Comparison of ENCODE assay signal across 28 cellular contexts in genomic region chr4:24053906-24054305, GRCh38.
"Had no signal": no experiment of that assay in that cellular context is flagged by ENCODE, and none has a peak within 500 bp of the region (broad histone marks: within the 10 kb centered on the region; RNA-seq: fewer than 3 reads in every experiment).

No MANE protein-coding gene starts in this region.

- H3K4me3 Mint-ChIP-seq: activated CD4-positive, alpha-beta memory T cell treated with anti-CD3 and anti-CD28 coated beads for 36 hours; activated CD4-positive, alpha-beta T cell treated with anti-CD3 and anti-CD28 coated beads, Interleukin-2, amount 10 ng/mL, durations not matched to agents 24 days and 14 days; activated naive CD4-positive, alpha-beta T cell treated with anti-CD3 and anti-CD28 coated beads, Interleukin-2, amount 10 ng/mL, durations not matched to agents 7 days and 5 days; activated T-cell treated with anti-CD3 and anti-CD28 coated beads, Interleukin-2, amount 50 U/mL, for 24 hours; naive thymus-derived CD4-positive, alpha-beta T cell; stimulated activated naive B cell treated with anti-CD40 and anti-IgM and Interleukin-4, amounts not matched to agents 10 μg/mL and 1 μg/mL and 100 μg/mL, for 72 hours; T-helper 1 cell treated with Interleukin-12 subunit alpha and Interleukin-12 subunit beta and Interleukin-4 antibody, amounts not matched to agents 30 μg/mL and 1 μg/mL, for 36 hours had no signal

- H3K27ac Mint-ChIP-seq: activated CD4-positive, alpha-beta memory T cell treated with anti-CD3 and anti-CD28 coated beads for 36 hours; activated CD4-positive, alpha-beta T cell treated with anti-CD3 and anti-CD28 coated beads, Interleukin-2, amount 10 ng/mL, durations not matched to agents 24 days and 14 days; activated naive CD4-positive, alpha-beta T cell treated with anti-CD3 and anti-CD28 coated beads, Interleukin-2, amount 10 ng/mL, durations not matched to agents 7 days and 5 days; activated T-cell treated with anti-CD3 and anti-CD28 coated beads, Interleukin-2, amount 50 U/mL, for 24 hours; naive thymus-derived CD4-positive, alpha-beta T cell; stimulated activated naive B cell treated with anti-CD40 and anti-IgM and Interleukin-4, amounts not matched to agents 10 μg/mL and 1 μg/mL and 100 μg/mL, for 72 hours; T-helper 1 cell treated with Interleukin-12 subunit alpha and Interleukin-12 subunit beta and Interleukin-4 antibody, amounts not matched to agents 30 μg/mL and 1 μg/mL, for 36 hours had no signal

- H3K36me3 Mint-ChIP-seq: activated CD4-positive, alpha-beta memory T cell treated with anti-CD3 and anti-CD28 coated beads for 36 hours; activated naive CD4-positive, alpha-beta T cell treated with anti-CD3 and anti-CD28 coated beads, Interleukin-2, amount 10 ng/mL, durations not matched to agents 7 days and 5 days; naive thymus-derived CD4-positive, alpha-beta T cell; stimulated activated naive B cell treated with anti-CD40 and anti-IgM and Interleukin-4, amounts not matched to agents 10 μg/mL and 1 μg/mL and 100 μg/mL, for 72 hours had no signal

- H3K9me3 ChIP-seq: breast epithelium, gastrocnemius medialis, ovary, prostate gland, sigmoid colon, suprapubic skin, tibial artery, upper lobe of right lung had no signal

- FAIRE-seq: endothelial cell of umbilical vein, keratinocyte had no signal

- H3K4me1 Mint-ChIP-seq: activated CD4-positive, alpha-beta T cell treated with anti-CD3 and anti-CD28 coated beads, Interleukin-2, amount 10 ng/mL, durations not matched to agents 24 days and 14 days; activated naive CD4-positive, alpha-beta T cell treated with anti-CD3 and anti-CD28 coated beads, Interleukin-2, amount 10 ng/mL, durations not matched to agents 7 days and 5 days; naive thymus-derived CD4-positive, alpha-beta T cell had no signal

- H3K9me3 Mint-ChIP-seq: activated CD4-positive, alpha-beta memory T cell treated with anti-CD3 and anti-CD28 coated beads for 36 hours; activated CD4-positive, alpha-beta T cell treated with anti-CD3 and anti-CD28 coated beads, Interleukin-2, amount 10 ng/mL, durations not matched to agents 24 days and 14 days; activated T-cell treated with anti-CD3 and anti-CD28 coated beads, Interleukin-2, amount 50 U/mL, for 24 hours; T-helper 1 cell treated with Interleukin-12 subunit alpha and Interleukin-12 subunit beta and Interleukin-4 antibody, amounts not matched to agents 30 μg/mL and 1 μg/mL, for 36 hours had no signal

- H3K4me3 ChIP-seq: breast epithelium, gastrocnemius medialis, ovary, prostate gland, sigmoid colon, suprapubic skin, tibial artery, upper lobe of right lung had no signal

- H3K27me3 ChIP-seq: breast epithelium, gastrocnemius medialis, ovary, sigmoid colon, suprapubic skin, tibial artery, upper lobe of right lung had no signal

- DNase-seq: activated CD4-positive, alpha-beta memory T cell treated with anti-CD3 and anti-CD28 coated beads for 36 hours; activated CD4-positive, alpha-beta T cell treated with anti-CD3 and anti-CD28 coated beads, Interleukin-2, amount 10 ng/mL, durations not matched to agents 24 days and 14 days; activated CD4-positive, CD25-positive, alpha-beta regulatory T cell treated with anti-CD3 and anti-CD28 coated beads, Interleukin-2, amount 50 U/mL, for 72 hours; activated CD8-positive, alpha-beta memory T cell treated with anti-CD3 and anti-CD28 coated beads, Interleukin-2, amount 50 U/mL, for 4 hours; activated gamma-delta T cell; activated naive CD4-positive, alpha-beta T cell treated with anti-CD3 and anti-CD28 coated beads, Interleukin-2, amount 10 ng/mL, durations not matched to agents 7 days and 5 days; activated T-cell treated with anti-CD3 and anti-CD28 coated beads, Interleukin-2, amount 50 U/mL, for 24 hours; central memory CD4-positive, alpha-beta T cell; gastrocnemius medialis; glutamatergic neuron; left cardiac atrium; left ventricle myocardium superior; naive thymus-derived CD4-positive, alpha-beta T cell; ovary; sigmoid colon; stimulated activated CD4-positive, alpha-beta T cell treated with anti-CD3 and anti-CD28 coated beads, Interleukin-15, amount 100 ng/mL, for 24 hours; stimulated activated CD4-positive, alpha-beta T cell treated with anti-CD3 and anti-CD28 coated beads, Interleukin-2, amount 100 ng/mL, for 24 hours; stimulated activated naive B cell treated with anti-CD40 and anti-IgM and Interleukin-4, amounts not matched to agents 10 μg/mL and 1 μg/mL and 100 μg/mL, for 72 hours; T-helper 9 cell; tibial artery; upper lobe of right lung had no signal

- ATAC-seq: esophagus mucosa; gastrocnemius medialis; left cardiac atrium; left ventricle myocardium superior; naive thymus-derived CD4-positive, alpha-beta T cell; stimulated activated naive B cell treated with anti-CD40 and anti-IgM and Interleukin-4, amounts not matched to agents 10 μg/mL and 1 μg/mL and 100 μg/mL, for 72 hours; upper lobe of right lung had no signal

- H3K27me3 Mint-ChIP-seq: activated CD4-positive, alpha-beta memory T cell treated with anti-CD3 and anti-CD28 coated beads for 36 hours; activated CD4-positive, alpha-beta T cell treated with anti-CD3 and anti-CD28 coated beads, Interleukin-2, amount 10 ng/mL, durations not matched to agents 24 days and 14 days; activated naive CD4-positive, alpha-beta T cell treated with anti-CD3 and anti-CD28 coated beads, Interleukin-2, amount 10 ng/mL, durations not matched to agents 7 days and 5 days; activated T-cell treated with anti-CD3 and anti-CD28 coated beads, Interleukin-2, amount 50 U/mL, for 24 hours; naive thymus-derived CD4-positive, alpha-beta T cell; stimulated activated naive B cell treated with anti-CD40 and anti-IgM and Interleukin-4, amounts not matched to agents 10 μg/mL and 1 μg/mL and 100 μg/mL, for 72 hours had no signal

- H3K36me3 ChIP-seq: breast epithelium, gastrocnemius medialis, ovary, prostate gland, sigmoid colon, suprapubic skin, tibial artery, upper lobe of right lung had no signal

- H3K4me1 ChIP-seq: breast epithelium, prostate gland, sigmoid colon, suprapubic skin, tibial artery, upper lobe of right lung had no signal
